In the genomic region with DNA sequence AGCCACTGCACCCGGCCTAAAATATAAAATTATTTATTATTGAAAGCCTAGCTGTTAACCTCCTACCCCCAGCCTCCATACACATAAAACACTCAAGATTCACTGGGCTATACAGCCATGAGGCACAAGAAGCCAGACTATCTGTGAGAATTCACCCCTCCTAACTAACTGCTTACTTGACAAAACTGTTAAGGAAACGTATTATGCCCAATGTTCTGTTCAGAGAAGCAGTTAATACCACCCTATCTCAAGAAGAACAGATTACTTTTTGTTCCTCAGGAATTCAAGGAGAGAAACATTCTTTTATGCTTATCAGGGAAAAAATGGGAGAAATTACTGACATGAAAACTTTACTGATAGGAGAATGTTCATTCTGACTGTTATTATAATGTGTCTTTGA, we compare ENCODE assay signal across 21 cellular contexts.
DNase-seq lines count a peak whose midpoint lies in the region; ATAC-seq, FAIRE-seq and TF ChIP-seq lines count a peak whose summit lies in the region.
"Had no signal": no experiment of that assay in that cellular context is flagged by ENCODE, and none has a peak within 500 bp of the region (broad histone marks: within the 10 kb centered on the region; RNA-seq: fewer than 3 reads in every experiment).

No MANE protein-coding gene starts in this region.

- CTCF ChIA-PET in HepG2 (lab: Yijun Ruan, JAX; ENCODE audit: low intra/inter-chr PET ratio, low total read pairs) = no interaction called here
- CTCF ChIA-PET in activated CD4-positive, alpha-beta T cell treated with anti-CD3 and anti-CD28 coated beads for 36 hours (lab: Charles Lee) = interaction anchor here (3.3 kb wide), 1 partner anchor 9 kb away, joined by 29 read pairs; no protein-coding TSS in a partner anchor

- H3K27me3 ChIP-seq in HepG2 (ENCODE audit: control insufficient read depth in 1 of 2, insufficient read depth in 2 of 2, low read length in 2 of 2) (no peaks in the 10 kb centered on the region), right lobe of liver (no peaks in the 10 kb centered on the region), testis (no peaks in the 10 kb centered on the region), ascending aorta (no peaks in the 10 kb centered on the region)

- H3K36me3 Mint-ChIP-seq in activated CD4-positive, alpha-beta T cell treated with anti-CD3 and anti-CD28 coated beads for 36 hours (ENCODE audit: low read depth) = no peaks in the 10 kb centered on the region

- H3K27ac ChIP-seq in HepG2 (ENCODE audit: extremely low read length, insufficient read depth, low read length) (no peak overlapping the region), right lobe of liver (no peak overlapping the region), testis (peak overlapping the region; percentile 46 to 62), ascending aorta (no peak overlapping the region)
- H3K27ac ChIP-seq: 22Rv1, GM23248 had no signal

- in situ Hi-C loops in HepG2 (cut with HindIII; ENCODE audit: extremely low pct_ligation_motif_present, low pct_unique_long_range_greater_than_20kb) = no loop called here

- 96% methylated on average over 2 of the region's 2 CpGs for WGBS in HepG2 (ENCODE audit: low lambda C conversion rate)
- WGBS in right lobe of liver (ENCODE audit: insufficient coverage, low coverage, low lambda C conversion rate, missing lambda C conversion rate) = 74% methylated on average over 2 of the region's 2 CpGs
- WGBS in testis, 2 donors = 61 to 62% methylated on average over 2 of the region's 2 CpGs

- H3K4me3 Mint-ChIP-seq in activated CD4-positive, alpha-beta T cell treated with anti-CD3 and anti-CD28 coated beads for 36 hours = no peak overlapping the region
- H3K4me3 Mint-ChIP-seq: CD4-positive, alpha-beta memory T cell; H9 had no signal

- no TSS peak for BruUV-seq in HepG2 (replicated peaks; lab: Mats Ljungman, UMichigan)

- no peaks in the 10 kb centered on the region for H4K20me1 ChIP-seq in HepG2 (ENCODE audit: insufficient read depth, low read length)

- H3K4me1 Mint-ChIP-seq in activated CD4-positive, alpha-beta T cell treated with anti-CD3 and anti-CD28 coated beads for 36 hours = peaks cover 20% of the 10 kb centered on the region

- no peak for TF ChIP-seq CTCF in HepG2 (CRISPR knock-in tag; IDR thresholded peaks at IDR 0.05)
- TF ChIP-seq CTCF in right lobe of liver (IDR thresholded peaks at IDR 0.05) = no peak
- TF ChIP-seq CTCF in testis (IDR thresholded peaks at IDR 0.05) = no peak
- no peak for TF ChIP-seq CTCF in ascending aorta (IDR thresholded peaks at IDR 0.05)

- no peak overlapping the region for H3K27ac Mint-ChIP-seq in activated CD4-positive, alpha-beta T cell treated with anti-CD3 and anti-CD28 coated beads for 36 hours
- H3K27ac Mint-ChIP-seq: CD4-positive, alpha-beta memory T cell had no signal

- H3K4me2 ChIP-seq in HepG2 (ENCODE audit: low read depth, low read length) = no peak overlapping the region

- H3K4me1 ChIP-seq in HepG2 (ENCODE audit: insufficient read depth, low read length) (no peaks in the 10 kb centered on the region), right lobe of liver (no peaks in the 10 kb centered on the region), testis (peaks cover 40% of the 10 kb centered on the region), ascending aorta (peaks cover 1 to 36% of the 10 kb centered on the region in 2 donors)
- H3K4me1 ChIP-seq: Caco-2 had no signal

- no peak for FAIRE-seq in HepG2 (lab: Jason Lieb, UNC)
- FAIRE-seq in islet of Langerhans (lab: Jason Lieb, UNC) = peak; percentile 58
- FAIRE-seq: GM12892, GM19239 had no signal

- no peaks in the 10 kb centered on the region for H3K36me3 ChIP-seq in HepG2 (replicated peaks in 1 of 2; ENCODE audit: control insufficient read depth in 1 of 2, insufficient read depth in 2 of 2, low read length in 2 of 2)
- H3K36me3 ChIP-seq in right lobe of liver = no peaks in the 10 kb centered on the region
- no peaks in the 10 kb centered on the region for H3K36me3 ChIP-seq in testis (ENCODE audit: low read depth, missing control alignments)
- no peaks in the 10 kb centered on the region for H3K36me3 ChIP-seq in ascending aorta

- no peak overlapping the region for H3K4me3 ChIP-seq in HepG2 (replicated peaks in 1 of 3; ENCODE audit: insufficient read depth in 1 of 3, low read depth in 2 of 3, low read length in 3 of 3)
- no peak overlapping the region for H3K4me3 ChIP-seq in right lobe of liver
- H3K4me3 ChIP-seq in testis = no peak overlapping the region
- H3K4me3 ChIP-seq in ascending aorta = no peak overlapping the region
- H3K4me3 ChIP-seq: GM23248 had no signal

- H3K79me2 ChIP-seq in HepG2 (ENCODE audit: insufficient read depth, low read length) = no peaks in the 10 kb centered on the region

- no peak overlapping the region for H2AFZ ChIP-seq in HepG2 (ENCODE audit: low read length)
- H2AFZ ChIP-seq: GM23248 had no signal

- no peak for DNase-seq in HepG2 (ENCODE audit: low spot score)
- DNase-seq in right lobe of liver = no peak
- peak; percentile 19 for DNase-seq in NCI-H226
- DNase-seq in testis = no peak
- DNase-seq in ascending aorta (ENCODE audit: low spot score in 2 of 2) = no peak
- no peak for DNase-seq in stimulated activated CD4-positive, alpha-beta T cell treated with anti-CD3 and anti-CD28 coated beads, Interleukin-2, amount 100 ng/mL, for 24 hours
- no peak for DNase-seq in activated CD4-positive, alpha-beta T cell treated with anti-CD3 and anti-CD28 coated beads for 36 hours
- DNase-seq: ACHN; AML-193; C1 segment of cervical spinal cord; Caco-2; CD4-positive, alpha-beta memory T cell; DMS153; DND-41; GM23248; H9 had no signal

- TF ChIP-seq EP300 in HepG2 (IDR thresholded peaks at IDR 0.05; ENCODE audit: low read depth in 2 of 2, low read length in 2 of 2) = no peak
- TF ChIP-seq EP300 in HepG2 (CRISPR knock-in tag; IDR thresholded peaks at IDR 0.05; ENCODE audit: borderline replicate concordance) = no peak

- intact Hi-C loops in HepG2 (cut with micrococcal nuclease; ENCODE audit: unreplicated experiment) = no loop called here
- intact Hi-C loops in right lobe of liver (cut with DNase I) = no loop called here
- intact Hi-C loops in testis (cut with DNase I; ENCODE audit: low total_unique reads) = loop anchor here (10.0 kb wide), 1 partner anchor 432 kb away; no protein-coding TSS in a partner anchor
- intact Hi-C loops in ascending aorta (cut with DNase I) = loop anchor here (10.0 kb wide), 1 partner anchor 558 kb away; a partner anchor contains a TSS
- intact Hi-C loops in activated CD4-positive, alpha-beta T cell treated with anti-CD3 and anti-CD28 coated beads for 36 hours (cut with DNase I, micrococcal nuclease) = loop anchor here in 1 of 2 experiments (10.0 kb wide), 1 partner anchor 432 kb away; no protein-coding TSS in a partner anchor

- no peak overlapping the region for H3K9ac ChIP-seq in HepG2 (ENCODE audit: insufficient read depth, low read depth, low read length)
- H3K9ac ChIP-seq: GM23248 had no signal

- no peaks in the 10 kb centered on the region for H3K27me3 Mint-ChIP-seq in activated CD4-positive, alpha-beta T cell treated with anti-CD3 and anti-CD28 coated beads for 36 hours
- H3K27me3 Mint-ChIP-seq: CD4-positive, alpha-beta memory T cell had no signal

- POLR2A ChIA-PET in HepG2 (lab: Yijun Ruan, JAX) = no interaction called here
- POLR2A ChIA-PET in activated CD4-positive, alpha-beta T cell treated with anti-CD3 and anti-CD28 coated beads for 36 hours (lab: Charles Lee) = no interaction called here

- ATAC-seq in HepG2 = no peak
- ATAC-seq in right lobe of liver = no peak
- no peak for ATAC-seq in activated CD4-positive, alpha-beta T cell treated with anti-CD3 and anti-CD28 coated beads for 36 hours
- ATAC-seq: HCT116 had no signal

- H3K9me3 Mint-ChIP-seq in activated CD4-positive, alpha-beta T cell treated with anti-CD3 and anti-CD28 coated beads for 36 hours (ENCODE audit: low read depth) = no peaks in the 10 kb centered on the region
- H3K9me3 Mint-ChIP-seq: CD4-positive, alpha-beta memory T cell; H9 had no signal

- no peak for TF ChIP-seq RAD21 in HepG2 (CRISPR knock-in tag; IDR thresholded peaks at IDR 0.05)

- no peak for TF ChIP-seq POLR2A in HepG2 (IDR thresholded peaks at IDR 0.05; ENCODE audit: insufficient read depth in 1 of 2, low read depth in 2 of 2, low read length in 2 of 2)
- TF ChIP-seq POLR2A in right lobe of liver (IDR thresholded peaks at IDR 0.05) = no peak
- no peak for TF ChIP-seq POLR2A in testis (IDR thresholded peaks at IDR 0.05)

- H3K9me3 ChIP-seq in HepG2 (ENCODE audit: low read length) (no peaks in the 10 kb centered on the region), right lobe of liver (no peaks in the 10 kb centered on the region), testis (no peaks in the 10 kb centered on the region), ascending aorta (no peaks in the 10 kb centered on the region)
- H3K9me3 ChIP-seq: Caco-2 had no signal

TF ChIP-seq in HepG2, 621 proteins besides CTCF, POLR2A, EP300 and RAD21:
- TF ChIP-seq MTA1 (CRISPR knock-in tag; IDR thresholded peaks at IDR 0.05; ENCODE audit: borderline replicate concordance) = no peak
- no peak for TF ChIP-seq ZNF567 (CRISPR knock-in tag; IDR thresholded peaks at IDR 0.05; ENCODE audit: borderline replicate concordance)
- no peak for TF ChIP-seq ZSCAN31 (CRISPR knock-in tag; IDR thresholded peaks at IDR 0.05; ENCODE audit: low read depth)
- peak; percentile 55 for TF ChIP-seq MAFF (IDR thresholded peaks at IDR 0.05; ENCODE audit: low read depth, low read length)
- peak; percentile 70 to 72; a peak in 3 of 4 replicates for TF ChIP-seq MAFK (conservative IDR thresholded peaks at IDR 0.05 in 1 of 2, IDR thresholded peaks at IDR 0.05 in 1 of 2; ENCODE audit: low read length in 2 of 2)
- TF ChIP-seq SAP130 (CRISPR knock-in tag; IDR thresholded peaks at IDR 0.05; ENCODE audit: low read depth) = no peak
- TF ChIP-seq ZNF674 (CRISPR knock-in tag; IDR thresholded peaks at IDR 0.05; ENCODE audit: low read depth) = no peak

Comparison
In these comparisons a context has a peak if more than half of its experiments do, and no peak if none do; other contexts are left out.
1. H3K27ac ChIP-seq: peak in testis (2 of 2); none in HepG2 (single experiment), right lobe of liver (0 of 3) and ascending aorta (0 of 2).
2. intact Hi-C loops: an anchor here in testis (10.0 kb wide) and ascending aorta (10.0 kb wide); none called in HepG2 and right lobe of liver.